20 cellular contexts compared by ENCODE assay signal in the genomic region with DNA sequence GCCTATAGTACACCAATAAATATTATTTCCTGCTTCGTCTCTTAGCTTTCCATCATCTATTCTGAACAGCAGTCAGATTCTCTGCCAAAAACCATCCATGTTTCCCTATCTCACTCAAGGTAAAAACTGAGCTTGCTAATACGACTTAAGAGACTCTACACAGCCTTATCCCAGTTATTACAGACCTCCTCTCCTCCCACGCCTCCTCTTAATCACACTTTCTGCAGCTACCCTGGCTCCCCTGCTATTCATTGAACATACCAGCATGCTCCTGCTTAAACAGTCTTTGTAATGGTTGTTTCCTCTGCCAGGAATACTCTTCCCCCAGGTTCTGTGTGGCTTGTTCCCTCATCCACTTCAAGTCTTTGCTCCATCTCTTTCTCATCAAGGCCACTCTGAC.
DNase-seq lines count a peak whose midpoint lies in the region; ATAC-seq and TF ChIP-seq lines count a peak whose summit lies in the region.
"Had no signal": no experiment of that assay in that cellular context is flagged by ENCODE, and none has a peak within 500 bp of the region (broad histone marks: within the 10 kb centered on the region; RNA-seq: fewer than 3 reads in every experiment).

No MANE protein-coding gene starts in this region.

- no peaks in the 10 kb centered on the region for H3F3A ChIP-seq in neural progenitor cell (ENCODE audit: low read depth)

- no peak overlapping the region for H3K4me3 Mint-ChIP-seq in WTC11
- no peak overlapping the region for H3K4me3 Mint-ChIP-seq in neural progenitor cell
- H3K4me3 Mint-ChIP-seq in chondrocyte (ENCODE audit: unreplicated experiment) = no peak overlapping the region
- H3K4me3 Mint-ChIP-seq: B cell; CD4-positive, CD25-positive, alpha-beta regulatory T cell; CD8-positive, alpha-beta T cell; GM23338; HFFc6 had no signal

- no peaks in the 10 kb centered on the region for H3K4me1 Mint-ChIP-seq in WTC11
- H3K4me1 Mint-ChIP-seq in neural progenitor cell = peaks cover 6% of the 10 kb centered on the region
- peaks cover 7% of the 10 kb centered on the region for H3K4me1 Mint-ChIP-seq in chondrocyte (ENCODE audit: low read depth)
- H3K4me1 Mint-ChIP-seq: B cell; CD4-positive, CD25-positive, alpha-beta regulatory T cell; GM23338 had no signal

- H3K79me2 ChIP-seq in neural progenitor cell (ENCODE audit: low read depth) = no peaks in the 10 kb centered on the region

- H3K27me3 ChIP-seq in neural progenitor cell = no peaks in the 10 kb centered on the region
- H3K27me3 ChIP-seq: BLaER1 had no signal

- ATAC-seq in WTC11 = peak; percentile 44; the same call in 1 of the 2 replicates
- no peak for ATAC-seq in GM21526 (IDR thresholded peaks at IDR 0.05; ENCODE audit: low FRiP score, unreplicated experiment)
- ATAC-seq: CD8-positive, alpha-beta T cell; GM12878; GM23338 had no signal

- H3K9ac ChIP-seq in neural progenitor cell = no peak overlapping the region
- H3K9ac ChIP-seq: BLaER1 had no signal

- H3K4me1 ChIP-seq in neural progenitor cell = no peaks in the 10 kb centered on the region
- H3K4me1 ChIP-seq: BLaER1, Caco-2 had no signal

- DNase-seq in WTC11 (ENCODE audit: low spot score) = no peak
- DNase-seq in kidney glomerular epithelial cell (lab: John Stamatoyannopoulos, UW) = peak; percentile 39
- peak; percentile 6 for DNase-seq in neural progenitor cell (ENCODE audit: low spot score)
- no peak for DNase-seq in chondrocyte (ENCODE audit: low spot score)
- DNase-seq in NCI-H2171 (lab: John Stamatoyannopoulos, UW) = no peak
- DNase-seq: Caco-2; CD4-positive, CD25-positive, alpha-beta regulatory T cell; CD8-positive, alpha-beta T cell; DMS153; DND-41; GDM1; HFFc6 had no signal

- H4K20me1 ChIP-seq in neural progenitor cell (ENCODE audit: low read depth) = no peaks in the 10 kb centered on the region
- H4K20me1 ChIP-seq: BLaER1 had no signal

- H3K27me3 Mint-ChIP-seq in WTC11 (ENCODE audit: low read depth) (no peaks in the 10 kb centered on the region), neural progenitor cell (ENCODE audit: insufficient read depth, low read depth) (peaks cover 9% of the 10 kb centered on the region), chondrocyte (ENCODE audit: low read depth) (no peaks in the 10 kb centered on the region)
- H3K27me3 Mint-ChIP-seq: B cell; CD4-positive, CD25-positive, alpha-beta regulatory T cell had no signal

- TF ChIP-seq CTCF in WTC11 (IDR thresholded peaks at IDR 0.05) (no peak), neural progenitor cell (IDR thresholded peaks at IDR 0.05) (no peak), chondrocyte (IDR thresholded peaks at IDR 0.05) (no peak)

- H3K9me3 ChIP-seq in neural progenitor cell (ENCODE audit: low read depth) = no peaks in the 10 kb centered on the region
- H3K9me3 ChIP-seq: BLaER1, Caco-2, HAP-1 had no signal

- H3K4me3 ChIP-seq in neural progenitor cell = no peak overlapping the region
- H3K4me3 ChIP-seq: BLaER1, GM12878, GM23338, HAP-1 had no signal

- H3K4me2 ChIP-seq in neural progenitor cell = no peak overlapping the region
- H3K4me2 ChIP-seq: BLaER1, GM23338 had no signal

- H2AFZ ChIP-seq in neural progenitor cell (replicated peaks) = peak overlapping the region; percentile 39
- H2AFZ ChIP-seq: GM23338 had no signal

- H3K9me3 Mint-ChIP-seq in WTC11 (no peaks in the 10 kb centered on the region), neural progenitor cell (no peaks in the 10 kb centered on the region), chondrocyte (ENCODE audit: low read depth) (no peaks in the 10 kb centered on the region)
- H3K9me3 Mint-ChIP-seq: CD8-positive, alpha-beta T cell; GM23338; HFFc6 had no signal

- H3K36me3 Mint-ChIP-seq in WTC11 (no peaks in the 10 kb centered on the region), neural progenitor cell (no peaks in the 10 kb centered on the region), chondrocyte (ENCODE audit: low read depth) (no peaks in the 10 kb centered on the region)
- H3K36me3 Mint-ChIP-seq: CD4-positive, CD25-positive, alpha-beta regulatory T cell; CD8-positive, alpha-beta T cell had no signal

- H3K27ac ChIP-seq in neural progenitor cell = no peak overlapping the region
- H3K27ac ChIP-seq: 22Rv1, BLaER1, C4-2B had no signal

- CTCF ChIA-PET in WTC11 (lab: Charles Lee) = no interaction called here

- POLR2A ChIA-PET in WTC11 (lab: Charles Lee) = no interaction called here

- no peaks in the 10 kb centered on the region for H3K36me3 ChIP-seq in neural progenitor cell
- H3K36me3 ChIP-seq: BLaER1, HAP-1 had no signal

- H3K27ac Mint-ChIP-seq in WTC11 = no peak overlapping the region
- H3K27ac Mint-ChIP-seq in neural progenitor cell = no peak overlapping the region
- H3K27ac Mint-ChIP-seq in chondrocyte (ENCODE audit: unreplicated experiment) = no peak overlapping the region
- H3K27ac Mint-ChIP-seq: B cell; CD4-positive, CD25-positive, alpha-beta regulatory T cell; CD8-positive, alpha-beta T cell; HFFc6 had no signal

TF ChIP-seq in WTC11, 78 proteins besides CTCF, POLR2A, EP300 and RAD21 (continues in another document):
- TF ChIP-seq ZNF416 (CRISPR knock-in tag; IDR thresholded peaks at IDR 0.05) = no peak
- no peak for TF ChIP-seq ARID4B (CRISPR knock-in tag; IDR thresholded peaks at IDR 0.05; ENCODE audit: borderline replicate concordance)
- no peak for TF ChIP-seq CBFB (CRISPR knock-in tag; IDR thresholded peaks at IDR 0.05; ENCODE audit: low read depth)
- no peak for TF ChIP-seq ZNF532 (CRISPR knock-in tag; IDR thresholded peaks at IDR 0.05; ENCODE audit: borderline replicate concordance)
- no peak for TF ChIP-seq NFE2L1 (CRISPR knock-in tag; IDR thresholded peaks at IDR 0.05)
- TF ChIP-seq GTF2I (CRISPR knock-in tag; conservative IDR thresholded peaks at IDR 0.05) = no peak
- TF ChIP-seq ZNF317 (CRISPR knock-in tag; IDR thresholded peaks at IDR 0.05; ENCODE audit: borderline replicate concordance, low read depth) = no peak
- no peak for TF ChIP-seq TP53 (CRISPR knock-in tag; IDR thresholded peaks at IDR 0.05)

Comparison
In these comparisons a context has a peak if more than half of its experiments do, and no peak if none do; other contexts are left out.
1. DNase-seq: peak in kidney glomerular epithelial cell (single experiment) and neural progenitor cell (single experiment); none in WTC11 (single experiment), chondrocyte (single experiment) and NCI-H2171 (single experiment).